8 cellular contexts compared by ENCODE assay signal in the genomic region with DNA sequence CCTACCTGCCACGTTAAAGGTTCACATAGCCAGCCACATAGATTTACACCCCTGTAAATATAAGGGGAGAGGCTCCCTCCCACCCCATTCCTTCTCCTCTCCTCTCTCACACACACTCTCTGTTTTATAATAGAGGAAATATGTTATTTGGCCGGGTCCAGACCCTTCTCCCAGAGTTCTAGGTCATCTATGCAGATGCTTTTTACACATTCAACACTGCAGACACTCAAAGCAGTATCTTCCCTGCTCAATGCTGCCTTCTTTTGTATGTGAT. TPM values are rescaled to one million over a fixed set of nuclear protein-coding genes. Genes with fewer than 3 reads are reported as not detected.
DNase-seq lines count a peak whose midpoint lies in the region; ATAC-seq, FAIRE-seq and TF ChIP-seq lines count a peak whose summit lies in the region.

No MANE protein-coding gene starts in this region.

- peak overlapping the region; percentile 88 for H3K4me3 Mint-ChIP-seq in astrocyte (ENCODE audit: unreplicated experiment)

- no peaks in the 10 kb centered on the region for H3K36me3 Mint-ChIP-seq in astrocyte (ENCODE audit: low read depth, unreplicated experiment)

- peak overlapping the region; percentile 90 to 100 (median 96) for H3K27ac ChIP-seq in heart left ventricle
- H3K27ac ChIP-seq in astrocyte (ENCODE audit: low read depth, low read length) = peak overlapping the region; percentile 65
- peak overlapping the region; percentile 93 for H3K27ac ChIP-seq in lower lobe of right lung
- H3K27ac ChIP-seq in vagina = peak overlapping the region; percentile 97

- WGBS in heart left ventricle, 4 donors = 21 to 38% (median 29%) methylated on average over 2 of the region's 2 CpGs

- H3K4me2 ChIP-seq in astrocyte (ENCODE audit: low read length) = peak overlapping the region; percentile 88

- no peak for DNase-seq in heart left ventricle
- no peak for DNase-seq in cardiac septum (ENCODE audit: low spot score)
- no peak for DNase-seq in astrocyte (ENCODE audit: low read depth)
- no peak for DNase-seq in lower lobe of right lung
- no peak for DNase-seq in vagina (ENCODE audit: extremely low spot score in 2 of 2)
- no peak for DNase-seq in glomerular visceral epithelial cell (ENCODE audit: extremely low spot score)
- DNase-seq in NCI-H2171 treated with DMSO at 0.1 percent for 48 hours (lab: John Stamatoyannopoulos, UW) = no peak
- no peak for DNase-seq in head of caudate nucleus

- H3K27ac Mint-ChIP-seq in astrocyte (ENCODE audit: unreplicated experiment) = peak overlapping the region; percentile 76

- no peaks in the 10 kb centered on the region for H3K27me3 Mint-ChIP-seq in astrocyte (ENCODE audit: low read depth, unreplicated experiment)

- H3K27me3 ChIP-seq in heart left ventricle (no peaks in the 10 kb centered on the region), astrocyte (ENCODE audit: insufficient read depth, low read length) (no peaks in the 10 kb centered on the region), lower lobe of right lung (ENCODE audit: low read depth) (no peaks in the 10 kb centered on the region), vagina (no peaks in the 10 kb centered on the region)

- TF ChIP-seq POLR2A in heart left ventricle (IDR thresholded peaks at IDR 0.05) (no peak), vagina (IDR thresholded peaks at IDR 0.05) (no peak)

- TF ChIP-seq CTCF in heart left ventricle (IDR thresholded peaks at IDR 0.05) = no peak
- no peak for TF ChIP-seq CTCF in astrocyte (IDR thresholded peaks at IDR 0.05; ENCODE audit: insufficient read depth, low read depth, low read length)
- TF ChIP-seq CTCF in lower lobe of right lung (IDR thresholded peaks at IDR 0.05) = no peak
- TF ChIP-seq CTCF in vagina (IDR thresholded peaks at IDR 0.05) = no peak

- intact Hi-C loops in heart left ventricle (cut with DNase I) = loop anchor here in 1 of 10 donors (2.0 kb wide), 1 partner anchor 122 kb away; a partner anchor contains a TSS
- intact Hi-C loops in cardiac septum (cut with DNase I) = loop anchor here (10.0 kb wide), 1 partner anchor 110 kb away; a partner anchor contains a TSS
- intact Hi-C loops in lower lobe of right lung (cut with DNase I) = no loop called here
- intact Hi-C loops in vagina (cut with DNase I) = no loop called here
- intact Hi-C loops in head of caudate nucleus (cut with DNase I) = loop anchor here (2.0 kb wide), 1 partner anchor 110 kb away; a partner anchor contains a TSS

- H3K4me1 ChIP-seq in heart left ventricle (peaks cover 0 to 40% (median 28%) of the 10 kb centered on the region in 12 donors), astrocyte (ENCODE audit: insufficient read depth, low read length) (peaks cover 35% of the 10 kb centered on the region), lower lobe of right lung (peaks cover 36% of the 10 kb centered on the region), vagina (peaks cover 37% of the 10 kb centered on the region)

- H3K4me3 ChIP-seq in heart left ventricle (peak overlapping the region; percentile 43 to 99 (median 92)), astrocyte (ENCODE audit: insufficient read depth, low read depth, low read length) (peak overlapping the region; percentile 91), lower lobe of right lung (peak overlapping the region; percentile 92), vagina (peak overlapping the region; percentile 86 to 89)

- peaks cover 15% of the 10 kb centered on the region for H3K4me1 Mint-ChIP-seq in astrocyte (ENCODE audit: low read depth, unreplicated experiment)

- peaks cover 31% of the 10 kb centered on the region for H4K20me1 ChIP-seq in astrocyte (ENCODE audit: insufficient read depth, low read length)

- H3K36me3 ChIP-seq in heart left ventricle = peaks cover 0 to 7% (median 0%) of the 10 kb centered on the region in 9 donors
- H3K36me3 ChIP-seq in astrocyte (ENCODE audit: insufficient read depth, low read length) = no peaks in the 10 kb centered on the region
- no peaks in the 10 kb centered on the region for H3K36me3 ChIP-seq in lower lobe of right lung
- H3K36me3 ChIP-seq in vagina = no peaks in the 10 kb centered on the region

- peak overlapping the region; percentile 94 for H3K9ac ChIP-seq in astrocyte (ENCODE audit: low read length)

- ATAC-seq in heart left ventricle (no peak), lower lobe of right lung (no peak)

- H2AFZ ChIP-seq in astrocyte (ENCODE audit: low read depth, low read length) = peak overlapping the region; percentile 56

- H3K9me3 Mint-ChIP-seq in astrocyte (ENCODE audit: unreplicated experiment) = no peaks in the 10 kb centered on the region

- H3K79me2 ChIP-seq in astrocyte (ENCODE audit: insufficient read depth, low read length) = peaks cover 40% of the 10 kb centered on the region

- no peak for FAIRE-seq in astrocyte (lab: Jason Lieb, UNC)

- H3K9me3 ChIP-seq in heart left ventricle = no peaks in the 10 kb centered on the region
- H3K9me3 ChIP-seq in astrocyte (ENCODE audit: insufficient read depth, low read depth, low read length) = no peaks in the 10 kb centered on the region
- H3K9me3 ChIP-seq in lower lobe of right lung = no peaks in the 10 kb centered on the region
- no peaks in the 10 kb centered on the region for H3K9me3 ChIP-seq in vagina

RNA-seq across cellular contexts. Expression of a gene that starts 0.7 kb away (rescaled TPM):
- total RNA-seq in heart left ventricle (10 to 100 TPM; 41.3 to 83.0 (median 64.7) TPM), cardiac septum (37.6 TPM), astrocyte (35.2 and 39.9 TPM in 2 replicates), lower lobe of right lung (78.5 TPM), vagina (121 TPM)
- 10 to 100 TPM; 20.9 to 47.2 TPM for polyA plus RNA-seq in heart left ventricle

Comparison
In these comparisons a context has a peak if more than half of its experiments do, and no peak if none do; other contexts are left out.
1. intact Hi-C loops: an anchor here in cardiac septum (10.0 kb wide) and head of caudate nucleus (2.0 kb wide); none called in lower lobe of right lung and vagina.